ENCODE assay signal across 9 cellular contexts in the genomic region with DNA sequence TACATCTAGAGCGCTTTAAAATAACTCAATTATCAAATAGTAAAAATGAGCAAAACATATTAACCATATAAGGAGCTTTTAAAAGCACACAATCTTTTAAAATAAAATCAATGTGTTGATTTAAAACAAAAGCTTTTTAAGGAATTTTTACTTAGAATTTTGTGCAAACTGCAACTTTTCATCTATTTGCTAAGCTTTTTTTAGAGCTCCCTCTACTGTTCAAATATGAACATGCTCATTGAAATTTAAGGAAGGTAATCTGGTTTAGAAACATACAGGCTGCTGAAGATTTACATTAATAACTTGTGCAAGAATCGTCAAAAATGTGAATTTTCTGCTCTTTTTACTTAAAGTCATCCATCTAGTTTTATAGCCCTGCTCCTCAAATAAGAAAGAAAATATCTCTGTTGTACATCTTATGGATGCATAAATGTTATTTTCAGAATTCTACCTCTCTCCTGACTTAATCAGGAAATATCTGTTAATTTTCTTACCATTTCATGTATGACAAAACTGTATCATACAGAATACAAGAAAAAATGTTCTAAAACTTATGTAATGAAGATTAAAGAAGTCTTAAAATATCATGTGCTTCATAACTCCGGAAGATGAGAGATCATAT.
DNase-seq lines count a peak whose midpoint lies in the region; ATAC-seq and TF ChIP-seq lines count a peak whose summit lies in the region.
"Had no signal": no experiment of that assay in that cellular context is flagged by ENCODE, and none has a peak within 500 bp of the region (broad histone marks: within the 10 kb centered on the region; RNA-seq: fewer than 3 reads in every experiment).

No MANE protein-coding gene starts in this region.

- H3K4me3 ChIP-seq in WERI-Rb-1 (ENCODE audit: low read depth, low read length) = no peak overlapping the region
- H3K4me3 ChIP-seq in kidney epithelial cell (ENCODE audit: low read depth, low read length) = no peak overlapping the region

- POLR2A ChIA-PET in activated CD4-positive, alpha-beta T cell treated with anti-CD3 and anti-CD28 coated beads, Interleukin-2, amount 10 ng/mL, durations not matched to agents 7 days and 5 days (lab: Charles Lee) = no interaction called here

- no peaks in the 10 kb centered on the region for H3K9me3 Mint-ChIP-seq in activated CD4-positive, alpha-beta T cell treated with anti-CD3 and anti-CD28 coated beads, Interleukin-2, amount 10 ng/mL, durations not matched to agents 7 days and 5 days

- H3K27ac ChIP-seq in WERI-Rb-1 = no peak overlapping the region

- no peaks in the 10 kb centered on the region for H3K4me1 Mint-ChIP-seq in activated CD4-positive, alpha-beta T cell treated with anti-CD3 and anti-CD28 coated beads, Interleukin-2, amount 10 ng/mL, durations not matched to agents 7 days and 5 days

- no peaks in the 10 kb centered on the region for H3K27me3 Mint-ChIP-seq in activated CD4-positive, alpha-beta T cell treated with anti-CD3 and anti-CD28 coated beads, Interleukin-2, amount 10 ng/mL, durations not matched to agents 7 days and 5 days

- H3K27ac Mint-ChIP-seq in activated CD4-positive, alpha-beta T cell treated with anti-CD3 and anti-CD28 coated beads, Interleukin-2, amount 10 ng/mL, durations not matched to agents 7 days and 5 days = no peak overlapping the region

- TF ChIP-seq CTCF in WERI-Rb-1 (IDR thresholded peaks at IDR 0.05; ENCODE audit: low read depth, low read length) = 0 out of 2 replicates have a peak, but pooled peaks have one; percentile 21
- peak; percentile 68 for TF ChIP-seq CTCF in kidney epithelial cell (IDR thresholded peaks at IDR 0.05; ENCODE audit: insufficient read depth, low read length, poor library complexity, severe bottlenecking)

- H3K9me3 ChIP-seq in WERI-Rb-1 (ENCODE audit: severe bottlenecking) = no peaks in the 10 kb centered on the region

- H3K36me3 Mint-ChIP-seq in activated CD4-positive, alpha-beta T cell treated with anti-CD3 and anti-CD28 coated beads, Interleukin-2, amount 10 ng/mL, durations not matched to agents 7 days and 5 days (ENCODE audit: low read depth) = no peaks in the 10 kb centered on the region

- ATAC-seq in HG03196 (IDR thresholded peaks at IDR 0.05; ENCODE audit: unreplicated experiment) = no peak

- no peaks in the 10 kb centered on the region for H3K27me3 ChIP-seq in WERI-Rb-1 (ENCODE audit: insufficient read depth, low read depth, severe bottlenecking)
- H3K27me3 ChIP-seq in kidney epithelial cell (ENCODE audit: control insufficient read depth, insufficient read depth, low read length) = no peaks in the 10 kb centered on the region

- DNase-seq in AG20443 (ENCODE audit: low spot score) (peak; percentile 15), HCEC 1CT (peak; percentile 32), WERI-Rb-1 (no peak), kidney epithelial cell (ENCODE audit: low read depth) (no peak), NCI-H2227 treated with DMSO at 0.1 percent for 48 hours (lab: John Stamatoyannopoulos, UW) (no peak), A172 (ENCODE audit: low spot score) (no peak)
- DNase-seq in activated CD4-positive, alpha-beta T cell treated with anti-CD3 and anti-CD28 coated beads, Interleukin-2, amount 10 ng/mL, durations not matched to agents 7 days and 5 days = no peak
- DNase-seq: T-helper 2 cell had no signal

- H3K36me3 ChIP-seq in WERI-Rb-1 (no peaks in the 10 kb centered on the region), kidney epithelial cell (ENCODE audit: control insufficient read depth, insufficient read depth, low read length) (no peaks in the 10 kb centered on the region)

- CTCF ChIA-PET in activated CD4-positive, alpha-beta T cell treated with anti-CD3 and anti-CD28 coated beads, Interleukin-2, amount 10 ng/mL, durations not matched to agents 7 days and 5 days (lab: Charles Lee) = no interaction called here

- no peak overlapping the region for H3K4me3 Mint-ChIP-seq in activated CD4-positive, alpha-beta T cell treated with anti-CD3 and anti-CD28 coated beads, Interleukin-2, amount 10 ng/mL, durations not matched to agents 7 days and 5 days

Comparison
In these comparisons a context has a peak if more than half of its experiments do, and no peak if none do; other contexts are left out.
1. DNase-seq: peak in AG20443 (single experiment) and HCEC 1CT (single experiment); none in WERI-Rb-1 (single experiment), kidney epithelial cell (single experiment), NCI-H2227 treated with DMSO at 0.1 percent for 48 hours (single experiment), A172 (single experiment) and activated CD4-positive, alpha-beta T cell treated with anti-CD3 and anti-CD28 coated beads, Interleukin-2, amount 10 ng/mL, durations not matched to agents 7 days and 5 days (single experiment).